Comparison of ENCODE assay signal across 12 cellular contexts in the genomic region with DNA sequence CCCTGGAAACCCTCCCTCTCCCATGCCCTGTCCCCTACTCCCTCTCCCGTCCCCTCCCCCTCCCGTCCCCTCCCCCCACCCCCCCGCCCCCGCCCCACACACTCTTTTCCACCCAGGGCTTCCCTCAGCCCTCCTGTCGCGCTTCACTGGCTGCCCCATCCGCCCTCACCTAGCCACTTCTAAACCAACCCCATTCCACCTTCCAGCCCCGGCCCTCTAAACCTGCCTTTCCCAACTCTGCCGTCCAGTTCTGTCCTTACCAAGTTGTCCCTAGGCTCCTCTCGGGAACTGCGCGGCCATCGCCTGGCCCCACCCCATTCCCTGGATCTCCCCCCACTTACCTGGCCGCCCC. TPM values are rescaled to one million over a fixed set of nuclear protein-coding genes. Genes with fewer than 3 reads are reported as not detected.
DNase-seq lines count a peak whose midpoint lies in the region; ATAC-seq and TF ChIP-seq lines count a peak whose summit lies in the region.
"Had no signal": no experiment of that assay in that cellular context is flagged by ENCODE, and none has a peak within 500 bp of the region (broad histone marks: within the 10 kb centered on the region; RNA-seq: fewer than 3 reads in every experiment).

No MANE protein-coding gene starts in this region.

- DNase-seq in MM.1S (no peak), esophagus squamous epithelium (lab: John Stamatoyannopoulos, UW) (no peak), neuronal stem cell (ENCODE audit: low spot score) (no peak), DMS 273 treated with DMSO at 0.1 percent for 48 hours (lab: John Stamatoyannopoulos, UW) (no peak), NCI-H2196 treated with DMSO at 0.1 percent for 48 hours (lab: John Stamatoyannopoulos, UW; ENCODE audit: unreplicated experiment) (no peak)
- DNase-seq in activated CD8-positive, alpha-beta memory T cell treated with anti-CD3 and anti-CD28 coated beads for 24 hours: no peak
- DNase-seq: activated CD8-positive, alpha-beta memory T cell treated with anti-CD3 and anti-CD28 coated beads, Interleukin-2, amount 50 U/mL, for 48 hours; NCI-H1436 treated with DMSO at 0.1 percent for 48 hours; occipital lobe had no signal

- no peaks in the 10 kb centered on the region for H3K79me1 ChIP-seq in neuronal stem cell (ENCODE audit: low read depth, low read length)

- H3K79me2 ChIP-seq in MM.1S (ENCODE audit: low read length): no peaks in the 10 kb centered on the region

- H3K9ac ChIP-seq in BLaER1 treated with 17β-estradiol and CSF1 and Interleukin-3, amounts not matched to agents 10 nM and 100 nM: no peak overlapping the region
- H3K9ac ChIP-seq in MM.1S (ENCODE audit: low read length) (no peak overlapping the region), neuronal stem cell (ENCODE audit: low read depth, low read length, poor library complexity) (peak overlapping the region; percentile 77)

- ATAC-seq in HG03342 (IDR thresholded peaks at IDR 0.05; ENCODE audit: unreplicated experiment): no peak
- ATAC-seq: gastroesophageal sphincter had no signal

- no peak overlapping the region for H2BK15ac ChIP-seq in neuronal stem cell (ENCODE audit: low read length)

- no peaks in the 10 kb centered on the region for H3K36me3 ChIP-seq in BLaER1 treated with 17β-estradiol and CSF1 and Interleukin-3, amounts not matched to agents 10 nM and 100 nM
- H3K36me3 ChIP-seq in MM.1S (replicated peaks; ENCODE audit: insufficient read depth, low read length) (no peaks in the 10 kb centered on the region), esophagus squamous epithelium (no peaks in the 10 kb centered on the region), neuronal stem cell (replicated peaks in 1 of 2; ENCODE audit: control insufficient read depth in 2 of 2, insufficient read depth in 2 of 2, low read length in 2 of 2) (no peaks in the 10 kb centered on the region)
- H3K36me3 ChIP-seq: gastroesophageal sphincter had no signal

- H3K4me3 ChIP-seq in BLaER1 treated with 17β-estradiol and CSF1 and Interleukin-3, amounts not matched to agents 10 nM and 100 nM: peak overlapping the region in 4 of 10 experiments; percentile 14 to 39 (median 24); a peak in 3 of 20 replicates
- H3K4me3 ChIP-seq in MM.1S (ENCODE audit: low read length) (no peak overlapping the region), esophagus squamous epithelium (peak overlapping the region; percentile 16 to 62 (median 38)), neuronal stem cell (ENCODE audit: low read length in 2 of 2) (peak overlapping the region in 1 of 2 donors; percentile 72)

- peaks cover 0 to 46% (median 10%) of the 10 kb centered on the region in 11 experiments; a peak in 13 of 22 replicates for H4K20me1 ChIP-seq in BLaER1 treated with 17β-estradiol and CSF1 and Interleukin-3, amounts not matched to agents 10 nM and 100 nM
- H4K20me1 ChIP-seq in MM.1S (ENCODE audit: insufficient read depth, low read length): no peaks in the 10 kb centered on the region

- H4K8ac ChIP-seq in neuronal stem cell (ENCODE audit: low read depth, low read length): no peak overlapping the region

- 2 to 9% methylated on average over 12 to 14 of the region's 14 CpGs for WGBS in esophagus squamous epithelium, 2 donors
- WGBS in neuronal stem cell (ENCODE audit: extremely low coverage in 2 of 2, insufficient read length in 2 of 2, insufficient replicate concordance in 1 of 2), 2 donors: no CpG with 5 or more reads among the region's 14 CpGs

- H3K4me1 ChIP-seq in BLaER1 treated with 17β-estradiol and CSF1 and Interleukin-3, amounts not matched to agents 10 nM and 100 nM: peaks cover 38 to 49% (median 43%) of the 10 kb centered on the region in 10 experiments
- H3K4me1 ChIP-seq in MM.1S (ENCODE audit: low read length) (no peaks in the 10 kb centered on the region; the same call in 1 of the 2 replicates), esophagus squamous epithelium (peaks cover 23 to 55% (median 36%) of the 10 kb centered on the region in 3 donors), neuronal stem cell (ENCODE audit: control insufficient read depth in 2 of 2, insufficient read depth in 1 of 2, low read depth in 1 of 2, low read length in 2 of 2) (peaks cover 13 to 16% of the 10 kb centered on the region in 2 donors)

- no peak overlapping the region for H3K4ac ChIP-seq in neuronal stem cell (ENCODE audit: low read length)

- no peak overlapping the region for H2AK5ac ChIP-seq in neuronal stem cell (ENCODE audit: low read depth, low read length)

- peak overlapping the region; percentile 44 for H3K23ac ChIP-seq in neuronal stem cell (ENCODE audit: low read depth, low read length, poor library complexity)

- H2AFZ ChIP-seq in MM.1S (ENCODE audit: low read length): peak overlapping the region; percentile 20; the same call in 1 of the 2 replicates
- H2AFZ ChIP-seq in neuronal stem cell (ENCODE audit: low read length): peak overlapping the region; percentile 75

- H3F3A ChIP-seq in MM.1S (ENCODE audit: insufficient read depth, low read length): no peaks in the 10 kb centered on the region

- H3K9me2 ChIP-seq in MM.1S (replicated peaks; ENCODE audit: insufficient read depth, low read length): no peaks in the 10 kb centered on the region

- intact Hi-C loops in esophagus squamous epithelium (cut with DNase I): no loop called here

- H2BK120ac ChIP-seq in neuronal stem cell (ENCODE audit: low read depth, low read length): no peak overlapping the region

- no peak overlapping the region for H2BK5ac ChIP-seq in neuronal stem cell (ENCODE audit: low read length)

- no peak overlapping the region for H4K91ac ChIP-seq in neuronal stem cell (ENCODE audit: low read depth, low read length, poor library complexity)

- no peak overlapping the region for H2BK12ac ChIP-seq in neuronal stem cell (ENCODE audit: low read length)

- H3K14ac ChIP-seq in neuronal stem cell (ENCODE audit: low read length): no peak overlapping the region

- H3K27ac ChIP-seq in BLaER1 treated with 17β-estradiol and CSF1 and Interleukin-3, amounts not matched to agents 10 nM and 100 nM: no peak overlapping the region
- H3K27ac ChIP-seq in MM.1S (ENCODE audit: low read length) (no peak overlapping the region), esophagus squamous epithelium (no peak overlapping the region), neuronal stem cell (replicated peaks; ENCODE audit: low read length) (no peak overlapping the region)

- no peak for TF ChIP-seq POLR2A in esophagus squamous epithelium (IDR thresholded peaks at IDR 0.05)

- TF ChIP-seq CTCF in MM.1S (IDR thresholded peaks at IDR 0.05; ENCODE audit: low read length) (no peak), esophagus squamous epithelium (IDR thresholded peaks at IDR 0.05) (no peak)

- H3K4me2 ChIP-seq in BLaER1 treated with 17β-estradiol and CSF1 and Interleukin-3, amounts not matched to agents 10 nM and 100 nM: peak overlapping the region in 10 of 11 experiments; percentile 45 to 70 (median 58); a peak in 18 of 22 replicates
- H3K4me2 ChIP-seq in MM.1S (ENCODE audit: low read depth, low read length) (peak overlapping the region; percentile 66; the same call in 1 of the 2 replicates), neuronal stem cell (ENCODE audit: insufficient read depth, low read length, poor library complexity, severe bottlenecking) (peak overlapping the region; percentile 84)

- peak overlapping the region; percentile 57 for H3K18ac ChIP-seq in neuronal stem cell (ENCODE audit: low read length)

- H3K27me3 ChIP-seq in BLaER1 treated with 17β-estradiol and CSF1 and Interleukin-3, amounts not matched to agents 10 nM and 100 nM: peaks cover 74 to 82% (median 79%) of the 10 kb centered on the region in 11 experiments
- peaks cover 77% of the 10 kb centered on the region for H3K27me3 ChIP-seq in MM.1S (replicated peaks; ENCODE audit: insufficient read depth, low read length)
- H3K27me3 ChIP-seq in esophagus squamous epithelium: peaks cover 4 to 68% (median 15%) of the 10 kb centered on the region in 4 donors
- H3K27me3 ChIP-seq in neuronal stem cell (ENCODE audit: control insufficient read depth in 3 of 3, insufficient read depth in 3 of 3, low read depth in 1 of 3, low read length in 3 of 3): peaks cover 38 to 67% (median 64%) of the 10 kb centered on the region in 3 experiments

- H3K9me3 ChIP-seq in BLaER1 treated with 17β-estradiol and CSF1 and Interleukin-3, amounts not matched to agents 10 nM and 100 nM (replicated peaks in 1 of 11): peaks cover 0 to 5% (median 0%) of the 10 kb centered on the region in 11 experiments; a peak in 2 of 22 replicates
- no peaks in the 10 kb centered on the region for H3K9me3 ChIP-seq in MM.1S (replicated peaks; ENCODE audit: insufficient read depth, low read length)
- H3K9me3 ChIP-seq in esophagus squamous epithelium: no peaks in the 10 kb centered on the region
- H3K9me3 ChIP-seq in neuronal stem cell (replicated peaks in 1 of 2; ENCODE audit: control insufficient read depth in 2 of 2, insufficient read depth in 1 of 2, low read depth in 1 of 2, low read length in 2 of 2): peaks cover 10 to 13% of the 10 kb centered on the region in 2 donors
- H3K9me3 ChIP-seq: gastroesophageal sphincter had no signal

RNA-seq across cellular contexts. Expression of a gene that starts 1.0 kb away (rescaled TPM):
- total RNA-seq in esophagus squamous epithelium: 1 to 10 TPM in 1 of 4 donors, under 1 TPM in 3; 0.22 to 1.9 (median 0.45) TPM
- polyA plus RNA-seq in neuronal stem cell (2013, experiment 1 of 2): 0.66 TPM
- polyA plus RNA-seq in neuronal stem cell (2013, experiment 2 of 2): 0.51 TPM
- total RNA-seq: occipital lobe had no signal

RNA-seq across cellular contexts. Expression of a gene that starts 16.8 kb away (rescaled TPM):
- 1 to 10 TPM in 1 of 4 donors, under 1 TPM in 1, not detected in 2; 0.19 to 8.8 TPM for total RNA-seq in esophagus squamous epithelium
- polyA plus RNA-seq in neuronal stem cell (2013, experiment 1 of 2): 0.91 TPM
- polyA plus RNA-seq in neuronal stem cell (2013, experiment 2 of 2): 1.2 TPM

RNA-seq across cellular contexts. Expression of a gene that starts 17.3 kb away (rescaled TPM):
- 100 to 1,000 TPM in 1 of 4 donors, 10 to 100 TPM in 3; 64.1 to 107 (median 99.1) TPM for total RNA-seq in esophagus squamous epithelium
- polyA plus RNA-seq in neuronal stem cell (2013, experiment 1 of 2): 199 TPM
- polyA plus RNA-seq in neuronal stem cell (2013, experiment 2 of 2): 201 TPM

RNA-seq across cellular contexts. Expression of a gene that starts 34.0 kb away (rescaled TPM):
- 1 to 10 TPM in 2 of 4 donors, under 1 TPM in 2; 0.35 to 6.2 (median 1.0) TPM for total RNA-seq in esophagus squamous epithelium
- 3.7 TPM for polyA plus RNA-seq in neuronal stem cell (2013, experiment 1 of 2)
- 3.4 TPM for polyA plus RNA-seq in neuronal stem cell (2013, experiment 2 of 2)

RNA-seq across cellular contexts. Expression of a gene that starts 43.7 kb away (rescaled TPM):
- 1 to 10 TPM; 1.0 to 2.9 (median 1.3) TPM for total RNA-seq in esophagus squamous epithelium
- 3.0 TPM for polyA plus RNA-seq in neuronal stem cell (2013, experiment 1 of 2)
- polyA plus RNA-seq in neuronal stem cell (2013, experiment 2 of 2): 2.9 TPM
